ENCODE assay signal across 14 cellular contexts in the genomic region with DNA sequence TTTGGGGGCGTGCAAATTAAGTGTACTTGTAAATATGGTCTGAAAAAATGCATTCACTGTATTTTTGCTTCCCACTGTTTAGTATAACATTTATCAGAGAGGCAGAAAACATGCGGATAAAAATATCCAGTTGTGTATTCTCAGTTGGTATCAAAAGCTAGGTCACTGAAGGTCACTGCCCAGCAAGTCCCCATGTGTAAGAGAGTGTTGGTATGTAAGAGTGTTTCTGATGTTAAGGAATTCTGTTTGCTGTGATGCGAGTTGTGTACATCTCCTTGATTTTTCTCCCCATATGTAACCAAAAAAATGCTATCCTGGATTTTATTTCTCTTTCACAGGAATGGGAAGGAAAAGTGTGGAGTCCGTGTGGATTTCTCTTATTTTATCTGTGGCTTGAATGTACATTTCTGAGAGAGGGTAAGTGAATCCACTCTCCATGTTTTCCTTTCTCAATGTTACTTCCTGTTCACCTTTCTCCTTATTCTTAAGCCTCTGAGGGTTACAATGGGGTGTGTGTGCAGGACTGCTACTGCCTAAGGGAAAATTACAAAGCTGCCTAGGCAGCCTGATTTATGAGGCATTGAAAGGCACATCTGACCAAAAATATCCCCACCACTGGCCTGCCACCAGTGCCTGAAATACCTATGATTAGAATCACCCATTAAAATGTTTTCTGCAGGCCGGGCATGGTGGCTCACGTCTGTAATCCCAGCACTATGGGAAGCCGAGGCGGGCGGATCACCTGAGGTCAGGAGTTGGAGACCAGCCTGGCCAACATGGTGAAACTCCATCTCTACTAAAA.
DNase-seq lines count a peak whose midpoint lies in the region; ATAC-seq and TF ChIP-seq lines count a peak whose summit lies in the region.
"Had no signal": no experiment of that assay in that cellular context is flagged by ENCODE, and none has a peak within 500 bp of the region (broad histone marks: within the 10 kb centered on the region; RNA-seq: fewer than 3 reads in every experiment).

No MANE protein-coding gene starts in this region.

- no peak overlapping the region for H3K4me3 ChIP-seq in AG09309 (ENCODE audit: control insufficient read depth, low read depth, low read length)
- no peak overlapping the region for H3K4me3 ChIP-seq in IMR-90 (ENCODE audit: insufficient read depth, low read depth, low read length)
- H3K4me3 ChIP-seq: lung had no signal

- peaks cover 7% of the 10 kb centered on the region; the same call in 1 of the 2 replicates for H3K9me1 ChIP-seq in IMR-90 (ENCODE audit: insufficient read depth, low read length)

- no peak overlapping the region for H2AK9ac ChIP-seq in IMR-90 (replicated peaks; ENCODE audit: low read depth, low read length, poor library complexity)

- no peak for TF ChIP-seq POLR2A in IMR-90 (IDR thresholded peaks at IDR 0.05; ENCODE audit: low read depth, low read length)

- H3K79me1 ChIP-seq in IMR-90 (ENCODE audit: low read depth in 1 of 2, low read length in 2 of 2) = no peaks in the 10 kb centered on the region

- dilution Hi-C loops in IMR-90 (cut with HindIII; ENCODE audit: low sequenced_read_pairs, unreplicated experiment) = no loop called here

- peaks cover 61% of the 10 kb centered on the region for H3K4me1 Mint-ChIP-seq in chondrocyte (ENCODE audit: low read depth)
- H3K4me1 Mint-ChIP-seq: CD14-positive monocyte had no signal

- H2AK5ac ChIP-seq in IMR-90 (ENCODE audit: low read depth, low read length) = peak overlapping the region; percentile 70

- H3K23ac ChIP-seq in IMR-90 (ENCODE audit: low read depth, low read length) = peak overlapping the region; percentile 90

- no peaks in the 10 kb centered on the region for H3K36me3 ChIP-seq in IMR-90 (ENCODE audit: control insufficient read depth, insufficient read depth, low read length)

- peak overlapping the region; percentile 91 for H3K27ac Mint-ChIP-seq in chondrocyte (ENCODE audit: unreplicated experiment)
- H3K27ac Mint-ChIP-seq: activated T-cell treated with anti-CD3 and anti-CD28 coated beads, Interleukin-2, amount 50 U/mL, for 72 hours; CD14-positive monocyte had no signal

- intact Hi-C loops in IMR-90 (cut with micrococcal nuclease) = no loop called here

- H3K9ac ChIP-seq in IMR-90 (ENCODE audit: low read depth, low read length) = peak overlapping the region; percentile 28

- H4K8ac ChIP-seq in IMR-90 (ENCODE audit: low read depth in 2 of 2, low read length in 2 of 2) = peak overlapping the region; percentile 31 to 85

- peak overlapping the region; percentile 48; the same call in 1 of the 2 replicates for H3K56ac ChIP-seq in IMR-90 (ENCODE audit: extremely low read depth, insufficient read depth, low read length)

- no peaks in the 10 kb centered on the region for H3K9me3 ChIP-seq in IMR-90 (ENCODE audit: control insufficient read depth, insufficient read depth, low read length)

- H2BK5ac ChIP-seq in IMR-90 (ENCODE audit: low read depth, low read length, poor library complexity, severe bottlenecking) = peak overlapping the region; percentile 80

- H4K20me1 ChIP-seq in IMR-90 (ENCODE audit: insufficient read depth, low read length) = no peaks in the 10 kb centered on the region

- peaks cover under 1% of the 10 kb centered on the region for H3K9me3 Mint-ChIP-seq in chondrocyte (ENCODE audit: low read depth)

- CTCF ChIA-PET in IMR-90 (lab: Yijun Ruan, JAX) = no interaction called here

- POLR2A ChIA-PET in IMR-90 (lab: Charles Lee; ENCODE audit: unreplicated experiment) = no interaction called here

- in situ Hi-C loops in IMR-90 (cut with MboI; ENCODE audit: low sequenced_read_pairs) = no loop called here

- peak overlapping the region; percentile 92 for H4K5ac ChIP-seq in IMR-90 (ENCODE audit: low read depth, low read length)

- peak overlapping the region; percentile 89 for H4K91ac ChIP-seq in IMR-90 (ENCODE audit: insufficient read depth, low read depth, low read length)

- no peaks in the 10 kb centered on the region for H3K27me3 Mint-ChIP-seq in chondrocyte (ENCODE audit: low read depth)

- H3K4me2 ChIP-seq in IMR-90 (ENCODE audit: low read depth, low read length) = no peak overlapping the region

- peak overlapping the region; percentile 83; the same call in 1 of the 2 replicates for H3K27ac ChIP-seq in IMR-90 (ENCODE audit: insufficient read depth, low read length)

- ATAC-seq in IMR-90 (ENCODE audit: low read depth) (peak; percentile 5; the same call in 1 of the 2 replicates), GM18907 (IDR thresholded peaks at IDR 0.05; ENCODE audit: unreplicated experiment) (no peak), GM21381 (IDR thresholded peaks at IDR 0.05; ENCODE audit: unreplicated experiment) (no peak)
- ATAC-seq: activated T-cell treated with anti-CD3 and anti-CD28 coated beads, Interleukin-2, amount 50 U/mL, for 72 hours had no signal

- H3K14ac ChIP-seq in IMR-90 (replicated peaks; ENCODE audit: low read depth, low read length) = peak overlapping the region; percentile 87

- peak overlapping the region; percentile 98 for H2BK20ac ChIP-seq in IMR-90 (ENCODE audit: low read depth, low read length)

- peak overlapping the region; percentile 97 for H2BK120ac ChIP-seq in IMR-90 (ENCODE audit: low read depth, low read length)

- BruUV-seq in IMR-90 (replicated peaks; lab: Mats Ljungman, UMichigan) = no TSS peak

- no CpG with 5 or more reads among the region's 9 CpGs for WGBS in IMR-90 (ENCODE audit: extremely low coverage in 2 of 2, insufficient read length in 1 of 2), 2 experiments

- TF ChIP-seq CTCF in AG09309 (IDR thresholded peaks at IDR 0.05; ENCODE audit: control insufficient read depth, insufficient read depth, low read depth, low read length, missing control alignments) (no peak), IMR-90 (conservative IDR thresholded peaks at IDR 0.05; ENCODE audit: low read depth, low read length) (no peak), chondrocyte (IDR thresholded peaks at IDR 0.05) (no peak)

- H3K27me3 ChIP-seq in IMR-90 (ENCODE audit: control insufficient read depth, insufficient read depth, low read length) = no peaks in the 10 kb centered on the region

- no peak overlapping the region for H3K4me3 Mint-ChIP-seq in chondrocyte (ENCODE audit: unreplicated experiment)
- H3K4me3 Mint-ChIP-seq: activated T-cell treated with anti-CD3 and anti-CD28 coated beads, Interleukin-2, amount 50 U/mL, for 72 hours; CD14-positive monocyte had no signal

- no peaks in the 10 kb centered on the region for H3K36me3 Mint-ChIP-seq in chondrocyte (ENCODE audit: low read depth)
- H3K36me3 Mint-ChIP-seq: CD14-positive monocyte had no signal

- peak overlapping the region; percentile 96 for H3K18ac ChIP-seq in IMR-90 (ENCODE audit: low read depth, low read length)

- peaks cover 17% of the 10 kb centered on the region for H3K4me1 ChIP-seq in IMR-90 (ENCODE audit: control insufficient read depth, insufficient read depth, low read length)

- peak overlapping the region; percentile 85; the same call in 1 of the 3 replicates for H2BK15ac ChIP-seq in IMR-90 (ENCODE audit: low read depth, low read length)

- peak overlapping the region; percentile 89 for H3K4ac ChIP-seq in IMR-90 (ENCODE audit: low read depth, low read length)

- DNase-seq in AG09309 (ENCODE audit: low read depth) (peak; percentile 93), IMR-90 (peak; percentile 62), chondrocyte (ENCODE audit: low spot score) (no peak), left kidney (ENCODE audit: low read depth, low spot score) (peak; percentile 82), Kasumi-1 (lab: John Stamatoyannopoulos, UW) (no peak)
- DNase-seq in activated CD4-positive, alpha-beta T cell treated with anti-CD3 and anti-CD28 coated beads, Interleukin-2, amount 50 U/mL, for 4 hours = no peak
- DNase-seq: activated T-cell treated with anti-CD3 and anti-CD28 coated beads, Interleukin-2, amount 50 U/mL, for 72 hours; effector CD4-positive, alpha-beta T cell; NCI-H446 treated with DMSO at 0.1 percent for 48 hours; T-helper 9 cell had no signal

- no peak overlapping the region for H2AFZ ChIP-seq in IMR-90 (replicated peaks; ENCODE audit: low read length, poor library complexity)

- TF ChIP-seq RAD21 in IMR-90 (IDR thresholded peaks at IDR 0.05; ENCODE audit: low read length) = no peak

TF ChIP-seq in IMR-90, 13 proteins besides CTCF, POLR2A, EP300 and RAD21:
- no peak for TF ChIP-seq CEBPB (IDR thresholded peaks at IDR 0.05; ENCODE audit: low read depth, low read length)
- TF ChIP-seq, protein P1, sequence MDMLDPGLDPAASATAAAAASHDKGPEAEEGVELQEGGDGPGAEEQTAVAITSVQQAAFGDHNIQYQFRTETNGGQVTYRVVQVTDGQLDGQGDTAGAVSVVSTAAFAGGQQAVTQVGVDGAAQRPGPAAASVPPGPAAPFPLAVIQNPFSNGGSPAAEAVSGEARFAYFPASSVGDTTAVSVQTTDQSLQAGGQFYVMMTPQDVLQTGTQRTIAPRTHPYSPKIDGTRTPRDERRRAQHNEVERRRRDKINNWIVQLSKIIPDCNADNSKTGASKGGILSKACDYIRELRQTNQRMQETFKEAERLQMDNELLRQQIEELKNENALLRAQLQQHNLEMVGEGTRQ (IDR thresholded peaks at IDR 0.05; ENCODE audit: low read depth, low read length) = no peak
- TF ChIP-seq MAFK (IDR thresholded peaks at IDR 0.05; ENCODE audit: low read depth, low read length) = no peak
- no peak for TF ChIP-seq CHD1 (IDR thresholded peaks at IDR 0.05; ENCODE audit: low read depth, low read length)
- no peak for TF ChIP-seq RFX5 (IDR thresholded peaks at IDR 0.05; ENCODE audit: low read depth, low read length)
- no peak for TF ChIP-seq RCOR1 (IDR thresholded peaks at IDR 0.05; ENCODE audit: insufficient replicate concordance, low read length)
- TF ChIP-seq, protein P2, sequence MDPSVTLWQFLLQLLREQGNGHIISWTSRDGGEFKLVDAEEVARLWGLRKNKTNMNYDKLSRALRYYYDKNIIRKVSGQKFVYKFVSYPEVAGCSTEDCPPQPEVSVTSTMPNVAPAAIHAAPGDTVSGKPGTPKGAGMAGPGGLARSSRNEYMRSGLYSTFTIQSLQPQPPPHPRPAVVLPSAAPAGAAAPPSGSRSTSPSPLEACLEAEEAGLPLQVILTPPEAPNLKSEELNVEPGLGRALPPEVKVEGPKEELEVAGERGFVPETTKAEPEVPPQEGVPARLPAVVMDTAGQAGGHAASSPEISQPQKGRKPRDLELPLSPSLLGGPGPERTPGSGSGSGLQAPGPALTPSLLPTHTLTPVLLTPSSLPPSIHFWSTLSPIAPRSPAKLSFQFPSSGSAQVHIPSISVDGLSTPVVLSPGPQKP (IDR thresholded peaks at IDR 0.05; ENCODE audit: borderline replicate concordance, low read depth, low read length) = no peak
- no peak for TF ChIP-seq BHLHE40 (IDR thresholded peaks at IDR 0.05; ENCODE audit: low read depth, low read length)

Comparison
In these comparisons a context has a peak if more than half of its experiments do, and no peak if none do; other contexts are left out.
1. DNase-seq: peak in AG09309 (single experiment), IMR-90 (single experiment) and left kidney (single experiment); none in chondrocyte (single experiment), Kasumi-1 (0 of 2) and activated CD4-positive, alpha-beta T cell treated with anti-CD3 and anti-CD28 coated beads, Interleukin-2, amount 50 U/mL, for 4 hours (0 of 2).